ENCODE assay signal across 18 cellular contexts in genomic region chr17:72567774-72568173, GRCh38.
"Had no signal": no experiment of that assay in that cellular context is flagged by ENCODE, and none has a peak within 500 bp of the region (broad histone marks: within the 10 kb centered on the region; RNA-seq: fewer than 3 reads in every experiment).

No MANE protein-coding gene starts in this region.

- H3K9me3 ChIP-seq: ascending aorta, esophagus squamous epithelium, prostate gland, upper lobe of right lung had no signal

- H3K4me1 ChIP-seq: ascending aorta, prostate gland, upper lobe of right lung had no signal

- H3K4me1 Mint-ChIP-seq: activated naive CD8-positive, alpha-beta T cell treated with anti-CD3 and anti-CD28 coated beads, Interleukin-2, amount 50 U/mL, for 24 hours; WTC11 had no signal

- ATAC-seq: activated CD8-positive, alpha-beta T cell treated with anti-CD3 and anti-CD28 coated beads, Interleukin-2, amount 10 ng/mL, durations not matched to agents 7 days and 5 days; activated naive CD8-positive, alpha-beta T cell treated with anti-CD3 and anti-CD28 coated beads, Interleukin-2, amount 50 U/mL, for 24 hours; left lobe of liver; naive thymus-derived CD8-positive, alpha-beta T cell; sciatic nerve; upper lobe of right lung; WTC11 had no signal

- H3K9me3 Mint-ChIP-seq: activated naive CD8-positive, alpha-beta T cell treated with anti-CD3 and anti-CD28 coated beads, Interleukin-2, amount 50 U/mL, for 24 hours; naive thymus-derived CD8-positive, alpha-beta T cell; stimulated activated naive CD8-positive, alpha-beta T cell treated with anti-CD3 and anti-CD28 coated beads, Interleukin-15, Interleukin-2, amounts not matched to agents 100 ng/mL and 50 ng/mL, for 24 hours; WTC11 had no signal

- H3K4me3 ChIP-seq: ascending aorta, esophagus squamous epithelium, prostate gland, upper lobe of right lung had no signal

- H3K36me3 Mint-ChIP-seq: naive thymus-derived CD8-positive, alpha-beta T cell; WTC11 had no signal

- H3K27me3 ChIP-seq: ascending aorta, upper lobe of right lung had no signal

- H3K27ac ChIP-seq: ascending aorta, esophagus squamous epithelium, prostate gland, upper lobe of right lung had no signal

- H3K27ac Mint-ChIP-seq: activated CD8-positive, alpha-beta T cell treated with anti-CD3 and anti-CD28 coated beads, Interleukin-2, amount 10 ng/mL, durations not matched to agents 7 days and 5 days; activated naive CD8-positive, alpha-beta T cell treated with anti-CD3 and anti-CD28 coated beads, Interleukin-2, amount 50 U/mL, for 24 hours; naive thymus-derived CD8-positive, alpha-beta T cell; stimulated activated naive CD8-positive, alpha-beta T cell treated with anti-CD3 and anti-CD28 coated beads, Interleukin-15, Interleukin-2, amounts not matched to agents 100 ng/mL and 50 ng/mL, for 24 hours; WTC11 had no signal

- DNase-seq: activated CD4-positive, alpha-beta T cell treated with anti-CD3 and anti-CD28 coated beads for 48 hours; activated CD8-positive, alpha-beta memory T cell treated with anti-CD3 and anti-CD28 coated beads, Interleukin-2, amount 50 U/mL, for 48 hours; activated CD8-positive, alpha-beta T cell treated with anti-CD3 and anti-CD28 coated beads, Interleukin-2, amount 10 ng/mL, durations not matched to agents 7 days and 5 days; activated naive CD4-positive, alpha-beta T cell treated with Interleukin-2 at 50 U/mL for 16 hours; activated naive CD8-positive, alpha-beta T cell treated with anti-CD3 and anti-CD28 coated beads, Interleukin-2, amount 50 U/mL, for 24 hours; esophagus squamous epithelium; foreskin fibroblast; mammary epithelial cell; naive thymus-derived CD8-positive, alpha-beta T cell; stimulated activated CD4-positive, alpha-beta T cell treated with anti-CD3 and anti-CD28 coated beads, Interleukin-2, amount 100 ng/mL, for 48 hours; stimulated activated CD8-positive, alpha-beta memory T cell treated with anti-CD3 and anti-CD28 coated beads, Interleukin-4, amount 100 ng/mL, for 48 hours; upper lobe of right lung had no signal

- H3K36me3 ChIP-seq: ascending aorta, esophagus squamous epithelium, prostate gland, upper lobe of right lung had no signal

- H3K4me3 Mint-ChIP-seq: activated CD8-positive, alpha-beta T cell treated with anti-CD3 and anti-CD28 coated beads, Interleukin-2, amount 10 ng/mL, durations not matched to agents 7 days and 5 days; activated naive CD8-positive, alpha-beta T cell treated with anti-CD3 and anti-CD28 coated beads, Interleukin-2, amount 50 U/mL, for 24 hours; naive thymus-derived CD8-positive, alpha-beta T cell; stimulated activated naive CD8-positive, alpha-beta T cell treated with anti-CD3 and anti-CD28 coated beads, Interleukin-15, Interleukin-2, amounts not matched to agents 100 ng/mL and 50 ng/mL, for 24 hours; WTC11 had no signal
